ENCODE assay signal across 1 cellular context in genomic region chr5:176466245-176466871, GRCh38.
TF ChIP-seq lines count a peak whose summit lies in the region.

No MANE protein-coding gene starts in this region.

TF ChIP-seq in HEK293, 187 proteins besides CTCF, POLR2A, EP300 and RAD21 (continued from another document and continues in another):
- TF ChIP-seq ZBTB11 (tag by site-specific recombination; conservative IDR thresholded peaks at IDR 0.05; ENCODE audit: low read depth) (no peak), OSR2 (tag by site-specific recombination; IDR thresholded peaks at IDR 0.05) (peak; percentile 68; the same call in 1 of the 2 replicates), ZNF423 (tag by site-specific recombination; IDR thresholded peaks at IDR 0.05) (no peak), ZNF138 (tag by site-specific recombination; IDR thresholded peaks at IDR 0.05; ENCODE audit: borderline replicate concordance) (no peak), ZNF629 (tag by site-specific recombination; IDR thresholded peaks at IDR 0.05) (peak; percentile 59; the same call in 1 of the 2 replicates), PRDM6 (tag by site-specific recombination; IDR thresholded peaks at IDR 0.05) (peak; percentile 93), ZNF2 (tag by site-specific recombination; IDR thresholded peaks at IDR 0.05) (no peak; the same call in 1 of the 2 replicates), KLF10 (tag by site-specific recombination; IDR thresholded peaks at IDR 0.05) (peak; percentile 32; the same call in 1 of the 2 replicates), OVOL3 (tag by site-specific recombination; IDR thresholded peaks at IDR 0.05) (0 out of 2 replicates have a peak, but pooled peaks have one; percentile 39), IKZF3 (tag by site-specific recombination; IDR thresholded peaks at IDR 0.05) (peak; percentile 75), RBAK (tag by site-specific recombination; IDR thresholded peaks at IDR 0.05) (no peak), ZNF202 (tag by site-specific recombination; IDR thresholded peaks at IDR 0.05; ENCODE audit: borderline replicate concordance) (no peak), ZNF664 (tag by site-specific recombination; IDR thresholded peaks at IDR 0.05) (no peak), WT1 (tag by site-specific recombination; IDR thresholded peaks at IDR 0.05) (peak; percentile 70), ZBTB49 (tag by site-specific recombination; IDR thresholded peaks at IDR 0.05; ENCODE audit: low read depth) (no peak), ZNF610 (tag by site-specific recombination; IDR thresholded peaks at IDR 0.05; ENCODE audit: borderline replicate concordance) (no peak), PRDM1 (tag by site-specific recombination; IDR thresholded peaks at IDR 0.05) (0 out of 2 replicates have a peak, but pooled peaks have one; percentile 6), ZFP3 (tag by site-specific recombination; IDR thresholded peaks at IDR 0.05; ENCODE audit: low read depth) (no peak), ZNF623 (tag by site-specific recombination; IDR thresholded peaks at IDR 0.05) (no peak), FEZF1 (tag by site-specific recombination; IDR thresholded peaks at IDR 0.05) (peak; percentile 47; the same call in 1 of the 2 replicates), INSM2 (tag by site-specific recombination; IDR thresholded peaks at IDR 0.05) (peak; percentile 76), ZXDB (tag by site-specific recombination; IDR thresholded peaks at IDR 0.05) (peak; percentile 59; the same call in 1 of the 2 replicates), ZFHX2 (tag by site-specific recombination; conservative IDR thresholded peaks at IDR 0.05) (no peak), ZNF266 (tag by site-specific recombination; IDR thresholded peaks at IDR 0.05; ENCODE audit: low read depth) (no peak), ZBTB44 (tag by site-specific recombination; IDR thresholded peaks at IDR 0.05) (0 out of 2 replicates have a peak, but pooled peaks have one; percentile 36), PRDM10 (tag by site-specific recombination; IDR thresholded peaks at IDR 0.05) (no peak), GLIS2 (tag by site-specific recombination; IDR thresholded peaks at IDR 0.05) (no peak), GLI4 (tag by site-specific recombination; IDR thresholded peaks at IDR 0.05) (no peak), ZNF473 (tag by site-specific recombination; IDR thresholded peaks at IDR 0.05) (no peak), GLI2 (tag by site-specific recombination; IDR thresholded peaks at IDR 0.05; ENCODE audit: borderline replicate concordance, low read depth) (peak; percentile 34; the same call in 1 of the 2 replicates), ZNF114 (tag by site-specific recombination; IDR thresholded peaks at IDR 0.05) (no peak)
- TF ChIP-seq, protein P1, sequence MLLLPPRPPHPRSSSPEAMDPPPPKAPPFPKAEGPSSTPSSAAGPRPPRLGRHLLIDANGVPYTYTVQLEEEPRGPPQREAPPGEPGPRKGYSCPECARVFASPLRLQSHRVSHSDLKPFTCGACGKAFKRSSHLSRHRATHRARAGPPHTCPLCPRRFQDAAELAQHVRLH (tag by site-specific recombination; IDR thresholded peaks at IDR 0.05) = 0 out of 2 replicates have a peak, but pooled peaks have one; percentile 14
- TF ChIP-seq, protein P2, sequence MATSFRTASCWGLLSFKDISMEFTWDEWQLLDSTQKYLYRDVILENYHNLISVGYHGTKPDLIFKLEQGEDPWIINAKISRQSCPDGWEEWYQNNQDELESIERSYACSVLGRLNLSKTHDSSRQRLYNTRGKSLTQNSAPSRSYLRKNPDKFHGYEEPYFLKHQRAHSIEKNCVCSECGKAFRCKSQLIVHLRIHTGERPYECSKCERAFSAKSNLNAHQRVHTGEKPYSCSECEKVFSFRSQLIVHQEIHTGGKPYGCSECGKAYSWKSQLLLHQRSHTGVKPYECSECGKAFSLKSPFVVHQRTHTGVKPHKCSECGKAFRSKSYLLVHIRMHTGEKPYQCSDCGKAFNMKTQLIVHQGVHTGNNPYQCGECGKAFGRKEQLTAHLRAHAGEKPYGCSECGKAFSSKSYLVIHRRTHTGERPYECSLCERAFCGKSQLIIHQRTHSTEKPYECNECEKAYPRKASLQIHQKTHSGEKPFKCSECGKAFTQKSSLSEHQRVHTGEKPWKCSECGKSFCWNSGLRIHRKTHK (tag by site-specific recombination; IDR thresholded peaks at IDR 0.05) = no peak
- TF ChIP-seq, protein P3, sequence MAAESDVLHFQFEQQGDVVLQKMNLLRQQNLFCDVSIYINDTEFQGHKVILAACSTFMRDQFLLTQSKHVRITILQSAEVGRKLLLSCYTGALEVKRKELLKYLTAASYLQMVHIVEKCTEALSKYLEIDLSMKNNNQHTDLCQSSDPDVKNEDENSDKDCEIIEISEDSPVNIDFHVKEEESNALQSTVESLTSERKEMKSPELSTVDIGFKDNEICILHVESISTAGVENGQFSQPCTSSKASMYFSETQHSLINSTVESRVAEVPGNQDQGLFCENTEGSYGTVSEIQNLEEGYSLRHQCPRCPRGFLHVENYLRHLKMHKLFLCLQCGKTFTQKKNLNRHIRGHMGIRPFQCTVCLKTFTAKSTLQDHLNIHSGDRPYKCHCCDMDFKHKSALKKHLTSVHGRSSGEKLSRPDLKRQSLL (tag by site-specific recombination; IDR thresholded peaks at IDR 0.05) = no peak
- TF ChIP-seq, protein P4, sequence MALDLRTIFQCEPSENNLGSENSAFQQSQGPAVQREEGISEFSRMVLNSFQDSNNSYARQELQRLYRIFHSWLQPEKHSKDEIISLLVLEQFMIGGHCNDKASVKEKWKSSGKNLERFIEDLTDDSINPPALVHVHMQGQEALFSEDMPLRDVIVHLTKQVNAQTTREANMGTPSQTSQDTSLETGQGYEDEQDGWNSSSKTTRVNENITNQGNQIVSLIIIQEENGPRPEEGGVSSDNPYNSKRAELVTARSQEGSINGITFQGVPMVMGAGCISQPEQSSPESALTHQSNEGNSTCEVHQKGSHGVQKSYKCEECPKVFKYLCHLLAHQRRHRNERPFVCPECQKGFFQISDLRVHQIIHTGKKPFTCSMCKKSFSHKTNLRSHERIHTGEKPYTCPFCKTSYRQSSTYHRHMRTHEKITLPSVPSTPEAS (tag by site-specific recombination; IDR thresholded peaks at IDR 0.05) = no peak
- TF ChIP-seq, protein P5, sequence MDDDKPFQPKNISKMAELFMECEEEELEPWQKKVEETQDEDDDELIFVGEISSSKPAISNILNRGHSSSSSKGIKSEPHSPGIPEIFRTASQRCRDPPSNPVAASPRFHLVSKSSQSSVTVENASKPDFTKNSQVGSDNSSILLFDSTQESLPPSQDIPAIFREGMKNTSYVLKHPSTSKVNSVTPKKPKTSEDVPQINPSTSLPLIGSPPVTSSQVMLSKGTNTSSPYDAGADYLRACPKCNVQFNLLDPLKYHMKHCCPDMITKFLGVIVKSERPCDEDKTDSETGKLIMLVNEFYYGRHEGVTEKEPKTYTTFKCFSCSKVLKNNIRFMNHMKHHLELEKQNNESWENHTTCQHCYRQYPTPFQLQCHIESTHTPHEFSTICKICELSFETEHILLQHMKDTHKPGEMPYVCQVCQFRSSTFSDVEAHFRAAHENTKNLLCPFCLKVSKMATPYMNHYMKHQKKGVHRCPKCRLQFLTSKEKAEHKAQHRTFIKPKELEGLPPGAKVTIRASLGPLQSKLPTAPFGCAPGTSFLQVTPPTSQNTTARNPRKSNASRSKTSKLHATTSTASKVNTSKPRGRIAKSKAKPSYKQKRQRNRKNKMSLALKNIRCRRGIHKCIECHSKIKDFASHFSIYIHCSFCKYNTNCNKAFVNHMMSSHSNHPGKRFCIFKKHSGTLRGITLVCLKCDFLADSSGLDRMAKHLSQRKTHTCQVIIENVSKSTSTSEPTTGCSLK (tag by site-specific recombination; IDR thresholded peaks at IDR 0.05) = no peak
